23 cellular contexts compared by ENCODE assay signal in the genomic region with DNA sequence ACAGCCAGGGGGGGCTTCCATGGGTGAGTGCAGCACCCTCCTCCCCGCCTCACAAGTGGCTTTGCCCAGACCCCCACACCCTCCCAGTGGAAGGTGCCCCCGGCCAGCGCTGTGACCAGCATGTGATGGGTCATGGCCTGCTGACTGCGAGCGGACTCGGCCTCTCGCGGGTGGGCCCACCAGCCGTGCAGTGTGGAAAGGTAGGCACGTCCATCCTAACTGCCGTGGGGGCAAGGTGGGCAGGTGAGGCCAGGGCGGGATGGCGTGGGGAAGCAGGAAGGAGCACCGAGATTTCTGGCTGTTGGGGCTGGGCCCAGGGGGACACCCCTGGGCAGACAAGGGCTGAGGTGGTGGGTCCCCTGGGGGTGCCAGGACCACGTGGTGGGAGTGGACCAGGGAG. TPM values are rescaled to one million over a fixed set of nuclear protein-coding genes. Genes with fewer than 3 reads are reported as not detected.
DNase-seq lines count a peak whose midpoint lies in the region; ATAC-seq lines count a peak whose summit lies in the region.
"Had no signal": no experiment of that assay in that cellular context is flagged by ENCODE, and none has a peak within 500 bp of the region (broad histone marks: within the 10 kb centered on the region; RNA-seq: fewer than 3 reads in every experiment).

No MANE protein-coding gene starts in this region.

- no peak overlapping the region for H3K23ac ChIP-seq in mesenchymal stem cell (ENCODE audit: low read length in 2 of 2)

- H3K4me1 Mint-ChIP-seq in stimulated activated naive CD8-positive, alpha-beta T cell treated with anti-CD3 and anti-CD28 coated beads, Interleukin-15, amount 100 ng/mL, for 72 hours: no peaks in the 10 kb centered on the region
- H3K4me1 Mint-ChIP-seq: CD14-positive monocyte; CD4-positive, alpha-beta memory T cell; CD4-positive, CD25-positive, alpha-beta regulatory T cell; CD8-positive, alpha-beta memory T cell had no signal

- H3K27ac ChIP-seq in mesenchymal stem cell (ENCODE audit: low read length, poor library complexity, severe bottlenecking): no peak overlapping the region
- H3K27ac ChIP-seq: 22Rv1, A549, BLaER1 had no signal

- DNase-seq in stimulated activated naive CD8-positive, alpha-beta T cell treated with anti-CD3 and anti-CD28 coated beads, Interleukin-15, amount 100 ng/mL, for 72 hours: no peak
- DNase-seq in stimulated activated naive CD8-positive, alpha-beta T cell treated with anti-CD3 and anti-CD28 coated beads, Interleukin-15, Interleukin-2, amounts not matched to agents 100 U/mL and 50 U/mL, for 24 hours: no peak
- DNase-seq in mesenchymal stem cell: no peak
- DNase-seq in AG08395 (ENCODE audit: low spot score): no peak
- DNase-seq: BE2C; C1 segment of cervical spinal cord; CD4-positive, alpha-beta memory T cell; CD4-positive, CD25-positive, alpha-beta regulatory T cell; CD8-positive, alpha-beta memory T cell; COR-L47; DMS 273 treated with DMSO at 0.1 percent for 48 hours; DMS153; DMS53; DMS79; DND-41; EL; GDM1 had no signal

- H3K27me3 ChIP-seq in mesenchymal stem cell (ENCODE audit: control insufficient read depth in 1 of 2, insufficient read depth in 1 of 2, low read length in 2 of 2): peaks cover 0 to 16% of the 10 kb centered on the region in 2 experiments
- H3K27me3 ChIP-seq: BE2C, BLaER1 had no signal

- peak overlapping the region; percentile 6 for H4K91ac ChIP-seq in mesenchymal stem cell (ENCODE audit: low read length)

- peak; percentile 29 for ATAC-seq in stimulated activated naive CD8-positive, alpha-beta T cell treated with anti-CD3 and anti-CD28 coated beads, Interleukin-15, amount 100 ng/mL, for 72 hours
- no peak for ATAC-seq in stimulated activated naive CD8-positive, alpha-beta T cell treated with anti-CD3 and anti-CD28 coated beads, Interleukin-15, Interleukin-2, amounts not matched to agents 100 U/mL and 50 U/mL, for 24 hours
- no peak for ATAC-seq in HG02938 (IDR thresholded peaks at IDR 0.05; ENCODE audit: unreplicated experiment)
- ATAC-seq: A549, GM12878 had no signal

- no peak overlapping the region for H2AK5ac ChIP-seq in mesenchymal stem cell (ENCODE audit: low read length, severe bottlenecking)

- H2BK12ac ChIP-seq in mesenchymal stem cell (ENCODE audit: low read length in 2 of 2): no peak overlapping the region

- no peaks in the 10 kb centered on the region for H3K9me3 Mint-ChIP-seq in stimulated activated naive CD8-positive, alpha-beta T cell treated with anti-CD3 and anti-CD28 coated beads, Interleukin-15, amount 100 ng/mL, for 72 hours
- H3K9me3 Mint-ChIP-seq: CD4-positive, CD25-positive, alpha-beta regulatory T cell; CD8-positive, alpha-beta memory T cell had no signal

- H3K79me1 ChIP-seq in mesenchymal stem cell (replicated peaks; ENCODE audit: low read length, poor library complexity, severe bottlenecking): no peaks in the 10 kb centered on the region

- H3K4ac ChIP-seq in mesenchymal stem cell (ENCODE audit: low read depth in 1 of 2, low read length in 2 of 2): no peak overlapping the region

- no peak overlapping the region for H4K8ac ChIP-seq in mesenchymal stem cell (ENCODE audit: low read length)

- H2BK120ac ChIP-seq in mesenchymal stem cell (ENCODE audit: low read depth, low read length): no peak overlapping the region

- no peak overlapping the region for H3K4me3 ChIP-seq in mesenchymal stem cell (ENCODE audit: insufficient read depth in 1 of 2, low read depth in 1 of 2, low read length in 2 of 2)
- H3K4me3 ChIP-seq: A549, BLaER1, GM12878 had no signal

- H2AFZ ChIP-seq in mesenchymal stem cell (ENCODE audit: low read depth, low read length): no peak overlapping the region

- H2BK5ac ChIP-seq in mesenchymal stem cell (ENCODE audit: low read depth, low read length, poor library complexity, severe bottlenecking): no peak overlapping the region

- H3K27me3 Mint-ChIP-seq in stimulated activated naive CD8-positive, alpha-beta T cell treated with anti-CD3 and anti-CD28 coated beads, Interleukin-15, amount 100 ng/mL, for 72 hours: peaks cover 21% of the 10 kb centered on the region
- H3K27me3 Mint-ChIP-seq: CD4-positive, CD25-positive, alpha-beta regulatory T cell had no signal

- H3K9me3 ChIP-seq in mesenchymal stem cell (ENCODE audit: control insufficient read depth, low read length): no peaks in the 10 kb centered on the region
- H3K9me3 ChIP-seq: A549, BE2C, BLaER1 had no signal

- peak overlapping the region in 1 of 2 donors; percentile 78 for H3K27ac Mint-ChIP-seq in stimulated activated naive CD8-positive, alpha-beta T cell treated with anti-CD3 and anti-CD28 coated beads, Interleukin-15, amount 100 ng/mL, for 72 hours
- H3K27ac Mint-ChIP-seq: CD14-positive monocyte; CD4-positive, alpha-beta memory T cell; CD4-positive, CD25-positive, alpha-beta regulatory T cell; CD8-positive, alpha-beta memory T cell had no signal

- no peak overlapping the region for H3K14ac ChIP-seq in mesenchymal stem cell (ENCODE audit: low read length in 2 of 2)

- no peak overlapping the region for H3K4me2 ChIP-seq in mesenchymal stem cell (ENCODE audit: low read length, poor library complexity, severe bottlenecking)
- H3K4me2 ChIP-seq: A549, BLaER1 had no signal

- H3K4me1 ChIP-seq in mesenchymal stem cell (ENCODE audit: control insufficient read depth, insufficient read depth, low read depth, low read length): peaks cover 2% of the 10 kb centered on the region
- H3K4me1 ChIP-seq: A549, BE2C had no signal

- H3K36me3 ChIP-seq in mesenchymal stem cell (ENCODE audit: control insufficient read depth in 1 of 2, insufficient read depth in 2 of 2, low read depth in 1 of 2, low read length in 2 of 2): no peaks in the 10 kb centered on the region
- H3K36me3 ChIP-seq: BE2C, BLaER1 had no signal

- H3K9ac ChIP-seq in mesenchymal stem cell (ENCODE audit: low read length): no peak overlapping the region
- H3K9ac ChIP-seq: BLaER1 had no signal

- 82% methylated on average over 15 of the region's 15 CpGs for WGBS in mesenchymal stem cell

- no peak overlapping the region for H3K18ac ChIP-seq in mesenchymal stem cell (ENCODE audit: low read depth in 1 of 2, low read length in 2 of 2)

- H3K4me3 Mint-ChIP-seq in stimulated activated naive CD8-positive, alpha-beta T cell treated with anti-CD3 and anti-CD28 coated beads, Interleukin-15, amount 100 ng/mL, for 72 hours: no peak overlapping the region
- H3K4me3 Mint-ChIP-seq: CD14-positive monocyte; CD4-positive, alpha-beta memory T cell; CD4-positive, CD25-positive, alpha-beta regulatory T cell; CD8-positive, alpha-beta memory T cell had no signal

- H2BK15ac ChIP-seq in mesenchymal stem cell (ENCODE audit: low read depth, poor library complexity, severe bottlenecking): no peak overlapping the region

RNA-seq across cellular contexts. Expression of a gene that starts 12.1 kb away (rescaled TPM):
- not detected for polyA plus RNA-seq in mesenchymal stem cell (2013, experiment 1 of 2)
- polyA plus RNA-seq in mesenchymal stem cell (2013, experiment 2 of 2): not detected
- polyA plus RNA-seq: A549; CD14-positive monocyte; CD4-positive, alpha-beta memory T cell; CD4-positive, CD25-positive, alpha-beta regulatory T cell; CD8-positive, alpha-beta memory T cell; GM12878 had no signal

RNA-seq across cellular contexts. Expression of a gene that starts 14.8 kb away (rescaled TPM):
- not detected for polyA plus RNA-seq in mesenchymal stem cell (2013, experiment 1 of 2)
- polyA plus RNA-seq in mesenchymal stem cell (2013, experiment 2 of 2): not detected
- polyA plus RNA-seq: A549; CD14-positive monocyte; CD4-positive, CD25-positive, alpha-beta regulatory T cell; GM12878 had no signal

RNA-seq across cellular contexts. Expression of a gene that starts 24.1 kb away (rescaled TPM):
- polyA plus RNA-seq in mesenchymal stem cell (2013, experiment 1 of 2): not detected
- not detected for polyA plus RNA-seq in mesenchymal stem cell (2013, experiment 2 of 2)
- polyA plus RNA-seq: A549; CD14-positive monocyte; CD4-positive, alpha-beta memory T cell; CD4-positive, CD25-positive, alpha-beta regulatory T cell; CD8-positive, alpha-beta memory T cell; GM12878 had no signal

RNA-seq across cellular contexts. Expression of a gene that starts 47.9 kb away (rescaled TPM):
- polyA plus RNA-seq in mesenchymal stem cell (2013, experiment 1 of 2): not detected
- not detected for polyA plus RNA-seq in mesenchymal stem cell (2013, experiment 2 of 2)
- polyA plus RNA-seq: A549; CD14-positive monocyte; CD4-positive, alpha-beta memory T cell; CD4-positive, CD25-positive, alpha-beta regulatory T cell; CD8-positive, alpha-beta memory T cell; GM12878 had no signal
